ENCODE assay signal across 9 cellular contexts in the genomic region with DNA sequence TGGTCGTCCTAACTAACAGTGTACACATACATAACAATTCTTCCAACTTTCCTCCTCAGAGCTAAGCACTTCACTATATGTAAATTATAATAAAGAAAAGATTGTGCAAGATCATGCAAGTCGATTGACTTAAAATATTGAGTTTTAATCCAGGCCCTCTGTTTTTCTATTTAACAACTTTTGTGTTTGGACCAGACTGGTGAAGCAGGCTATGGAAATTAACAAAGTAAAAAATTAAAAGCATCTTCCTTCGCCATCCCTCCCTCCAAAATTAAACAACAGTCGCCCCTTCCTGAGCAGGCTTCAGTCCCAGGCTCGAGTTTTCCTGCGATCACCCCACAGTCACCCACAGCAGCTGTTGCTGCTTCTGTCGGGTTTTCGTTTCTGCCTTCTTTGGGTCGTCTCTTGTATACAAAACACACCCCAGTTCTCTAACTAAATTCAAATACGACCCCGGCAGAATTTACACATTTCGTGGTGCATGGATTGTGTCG. TPM values are rescaled to one million over a fixed set of nuclear protein-coding genes. Genes with fewer than 3 reads are reported as not detected.
A peak's percentile ranks its signal among the peaks of the same experiment; 100 is the strongest.
DNase-seq lines count a peak whose midpoint lies in the region; ATAC-seq and TF ChIP-seq lines count a peak whose summit lies in the region.
"Had no signal": no experiment of that assay in that cellular context is flagged by ENCODE, and none has a peak within 500 bp of the region (broad histone marks: within the 10 kb centered on the region; RNA-seq: fewer than 3 reads in every experiment).

No MANE protein-coding gene starts in this region.

- WGBS in mesendoderm (ENCODE audit: extremely low coverage, insufficient coverage, low lambda C conversion rate) = no CpG with 5 or more reads among the region's 13 CpGs

- TF ChIP-seq CTCF in AG04449 (IDR thresholded peaks at IDR 0.05; ENCODE audit: insufficient read depth, low read length, missing control alignments) (no peak), HL-60 (IDR thresholded peaks at IDR 0.05; ENCODE audit: insufficient read depth, low read length) (no peak), nephron progenitor cell (IDR thresholded peaks at IDR 0.05) (no peak)

- POLR2A ChIA-PET in AG04449 (lab: Yijun Ruan, JAX) = no interaction called here

- no peak for ATAC-seq in GM21529 (IDR thresholded peaks at IDR 0.05; ENCODE audit: unreplicated experiment)

- H3K4me3 Mint-ChIP-seq in nephron progenitor cell = peak overlapping the region; percentile 69

- H3K79me2 ChIP-seq in mesendoderm (ENCODE audit: control insufficient read depth, insufficient read depth, low read length) = no peaks in the 10 kb centered on the region

- H4K8ac ChIP-seq in mesendoderm (ENCODE audit: low read depth, low read length) = no peak overlapping the region

- no peak overlapping the region for H2AK5ac ChIP-seq in mesendoderm (ENCODE audit: low read length)

- no peak overlapping the region for H4K5ac ChIP-seq in mesendoderm (ENCODE audit: low read length)

- H3K4me3 ChIP-seq in AG04449 (ENCODE audit: low read depth, low read length) (peak overlapping the region; percentile 52), HL-60 (replicated peaks; ENCODE audit: insufficient read depth, low read length) (peak overlapping the region; percentile 51), mesendoderm (ENCODE audit: low read length) (no peak overlapping the region)

- H3K4me1 ChIP-seq in mesendoderm (ENCODE audit: control insufficient read depth, low read depth, low read length) = no peaks in the 10 kb centered on the region

- no peak overlapping the region for H3K9ac ChIP-seq in mesendoderm (ENCODE audit: low read length)

- no peaks in the 10 kb centered on the region for H3K79me1 ChIP-seq in mesendoderm (ENCODE audit: low read length)

- H3K4me1 Mint-ChIP-seq in nephron progenitor cell = peaks cover 40% of the 10 kb centered on the region

- CTCF ChIA-PET in AG04449 (lab: Yijun Ruan, JAX) = interaction anchor here (1.2 kb wide), 1 partner anchor 212 kb away, joined by 4 read pairs; no protein-coding TSS in a partner anchor

- no peak overlapping the region for H3K56ac ChIP-seq in mesendoderm (ENCODE audit: low read length)

- no peak overlapping the region for H3K4me2 ChIP-seq in mesendoderm (ENCODE audit: low read length)

- peaks cover 79% of the 10 kb centered on the region for H3K27me3 ChIP-seq in HL-60 (ENCODE audit: insufficient read depth, poor library complexity, severe bottlenecking)
- peaks cover 71% of the 10 kb centered on the region for H3K27me3 ChIP-seq in mesendoderm (ENCODE audit: insufficient read depth, low read length, poor library complexity)

- DNase-seq in AG04449 (ENCODE audit: low read depth, low spot score) (no peak), HL-60 (ENCODE audit: low read depth in 1 of 2, low spot score in 1 of 2) (no peak), dedifferentiated amniotic fluid mesenchymal stem cell (ENCODE audit: extremely low spot score) (peak; percentile 30), nephron progenitor cell (no peak), activated gamma-delta T cell treated with Interleukin-2 at 50 U/mL for 16 hours (no peak), mesendoderm (no peak)
- DNase-seq in activated effector memory CD4-positive, alpha-beta T cell treated with anti-CD3 and anti-CD28 coated beads, Interleukin-2, amount 50 U/mL, for 16 hours = no peak
- DNase-seq: NCI-H1436 treated with DMSO at 0.1 percent for 48 hours had no signal

- no peaks in the 10 kb centered on the region for H3K36me3 ChIP-seq in mesendoderm (ENCODE audit: control insufficient read depth, insufficient read depth, low read length)

- no peak overlapping the region for H2BK120ac ChIP-seq in mesendoderm (ENCODE audit: low read depth, low read length)

- no peaks in the 10 kb centered on the region for H3K9me3 Mint-ChIP-seq in nephron progenitor cell

- H3K23ac ChIP-seq in mesendoderm (ENCODE audit: low read length) = no peak overlapping the region

- H3K27ac ChIP-seq in HL-60 (replicated peaks) = no peak overlapping the region
- H3K27ac ChIP-seq in mesendoderm (ENCODE audit: low read depth, low read length) = no peak overlapping the region

- no peak overlapping the region for H3K27ac Mint-ChIP-seq in nephron progenitor cell

- H2BK15ac ChIP-seq in mesendoderm (replicated peaks; ENCODE audit: low read depth) = no peak overlapping the region

- no peaks in the 10 kb centered on the region for H3K36me3 Mint-ChIP-seq in nephron progenitor cell (ENCODE audit: low read depth)

- no peak overlapping the region for H2BK5ac ChIP-seq in mesendoderm (ENCODE audit: low read length)

- H3K18ac ChIP-seq in mesendoderm (ENCODE audit: low read length) = no peak overlapping the region

- no peak overlapping the region for H3K4ac ChIP-seq in mesendoderm (ENCODE audit: low read depth, low read length)

- peaks cover 99% of the 10 kb centered on the region for H3K27me3 Mint-ChIP-seq in nephron progenitor cell (ENCODE audit: low read depth, poor library complexity)

RNA-seq across cellular contexts. Expression of gene ALX4, which starts 4.7 kb away (rescaled TPM):
- polyA plus RNA-seq in mesendoderm (2013, experiment 1 of 2) = not detected
- polyA plus RNA-seq in mesendoderm (2013, experiment 2 of 2) = 0.01 TPM
